9 cellular contexts compared by ENCODE assay signal in genomic region chr1:246773213-246773641, GRCh38. TPM values are rescaled to one million over a fixed set of nuclear protein-coding genes. Genes with fewer than 3 reads are reported as not detected.
A peak's percentile ranks its signal among the peaks of the same experiment; 100 is the strongest.
DNase-seq lines count a peak whose midpoint lies in the region; ATAC-seq and TF ChIP-seq lines count a peak whose summit lies in the region.
"Had no signal": no experiment of that assay in that cellular context is flagged by ENCODE, and none has a peak within 500 bp of the region (broad histone marks: within the 10 kb centered on the region; RNA-seq: fewer than 3 reads in every experiment).

No MANE protein-coding gene starts in this region.

- H3K4me1 Mint-ChIP-seq in activated T-cell treated with anti-CD3 and anti-CD28 coated beads, Interleukin-2, amount 50 U/mL, for 72 hours (ENCODE audit: low read depth) = no peaks in the 10 kb centered on the region
- H3K4me1 Mint-ChIP-seq in activated T-cell treated with anti-CD3 and anti-CD28 coated beads, Interleukin-2, amount 50 U/mL, for 4 hours (ENCODE audit: low read depth) = peaks cover 5% of the 10 kb centered on the region
- H3K4me1 Mint-ChIP-seq in activated T-helper 2 cell treated with anti-CD3 and anti-CD28 coated beads, Interferon-gamma antibody, Interleukin-2, Interleukin-4, amounts not matched to agents 10 μg/mL and 5 μg/mL and 100 μg/mL, durations not matched to agents 14 hours and 24 hours and 36 hours (ENCODE audit: low read depth) = peaks cover 5% of the 10 kb centered on the region

- in situ Hi-C loops in KBM-7 (cut with MboI; ENCODE audit: low pct_unique_long_range_greater_than_20kb, low sequenced_read_pairs) = no loop called here

- H3K27ac ChIP-seq in ascending aorta = no peak overlapping the region

- peak overlapping the region; percentile 22 for H3K27ac Mint-ChIP-seq in activated T-cell treated with anti-CD3 and anti-CD28 coated beads, Interleukin-2, amount 50 U/mL, for 72 hours
- H3K27ac Mint-ChIP-seq in activated T-helper 2 cell treated with anti-CD3 and anti-CD28 coated beads, Interferon-gamma antibody, Interleukin-2, Interleukin-4, amounts not matched to agents 10 μg/mL and 5 μg/mL and 100 μg/mL, durations not matched to agents 14 hours and 24 hours and 36 hours = no peak overlapping the region

- peaks cover 14 to 40% of the 10 kb centered on the region in 2 donors for H3K36me3 ChIP-seq in ascending aorta

- no peak overlapping the region for H3K4me3 ChIP-seq in ascending aorta

- H3K4me1 ChIP-seq in ascending aorta = no peaks in the 10 kb centered on the region

- H3K4me3 Mint-ChIP-seq in activated T-cell treated with anti-CD3 and anti-CD28 coated beads, Interleukin-2, amount 50 U/mL, for 72 hours = no peak overlapping the region
- H3K4me3 Mint-ChIP-seq in activated T-cell treated with anti-CD3 and anti-CD28 coated beads, Interleukin-2, amount 50 U/mL, for 4 hours = no peak overlapping the region
- no peak overlapping the region for H3K4me3 Mint-ChIP-seq in activated T-helper 2 cell treated with anti-CD3 and anti-CD28 coated beads, Interferon-gamma antibody, Interleukin-2, Interleukin-4, amounts not matched to agents 10 μg/mL and 5 μg/mL and 100 μg/mL, durations not matched to agents 14 hours and 24 hours and 36 hours (ENCODE audit: low read depth)

- no peak for TF ChIP-seq CTCF in ascending aorta (IDR thresholded peaks at IDR 0.05)

- intact Hi-C loops in activated T-helper 2 cell treated with anti-CD3 and anti-CD28 coated beads, Interferon-gamma antibody, Interleukin-2, Interleukin-4, amounts not matched to agents 10 μg/mL and 5 μg/mL and 100 μg/mL, durations not matched to agents 14 hours and 24 hours and 36 hours (cut with micrococcal nuclease) = no loop called here
- intact Hi-C loops in ascending aorta (cut with DNase I) = no loop called here

- peaks cover 6% of the 10 kb centered on the region in 2 donors for H3K36me3 Mint-ChIP-seq in activated T-cell treated with anti-CD3 and anti-CD28 coated beads, Interleukin-2, amount 50 U/mL, for 72 hours (ENCODE audit: insufficient read depth in 2 of 2)
- peaks cover 8% of the 10 kb centered on the region for H3K36me3 Mint-ChIP-seq in activated T-cell treated with anti-CD3 and anti-CD28 coated beads, Interleukin-2, amount 50 U/mL, for 4 hours (ENCODE audit: insufficient read depth)
- H3K36me3 Mint-ChIP-seq in activated T-helper 2 cell treated with anti-CD3 and anti-CD28 coated beads, Interferon-gamma antibody, Interleukin-2, Interleukin-4, amounts not matched to agents 10 μg/mL and 5 μg/mL and 100 μg/mL, durations not matched to agents 14 hours and 24 hours and 36 hours (ENCODE audit: low read depth) = peaks cover 14% of the 10 kb centered on the region

- no peaks in the 10 kb centered on the region for H3K27me3 Mint-ChIP-seq in activated T-cell treated with anti-CD3 and anti-CD28 coated beads, Interleukin-2, amount 50 U/mL, for 72 hours (ENCODE audit: low read depth)
- no peaks in the 10 kb centered on the region for H3K27me3 Mint-ChIP-seq in activated T-cell treated with anti-CD3 and anti-CD28 coated beads, Interleukin-2, amount 50 U/mL, for 4 hours (ENCODE audit: low read depth)
- no peaks in the 10 kb centered on the region for H3K27me3 Mint-ChIP-seq in activated T-helper 2 cell treated with anti-CD3 and anti-CD28 coated beads, Interferon-gamma antibody, Interleukin-2, Interleukin-4, amounts not matched to agents 10 μg/mL and 5 μg/mL and 100 μg/mL, durations not matched to agents 14 hours and 24 hours and 36 hours (ENCODE audit: low read depth)

- DNase-seq in activated T-cell treated with anti-CD3 and anti-CD28 coated beads, Interleukin-2, amount 50 U/mL, for 72 hours = no peak
- no peak for DNase-seq in activated T-cell treated with anti-CD3 and anti-CD28 coated beads, Interleukin-2, amount 50 U/mL, for 4 hours
- no peak for DNase-seq in activated T-helper 2 cell treated with anti-CD3 and anti-CD28 coated beads, Interferon-gamma antibody, Interleukin-2, Interleukin-4, amounts not matched to agents 10 μg/mL and 5 μg/mL and 100 μg/mL, durations not matched to agents 14 hours and 24 hours and 36 hours (ENCODE audit: low spot score)
- DNase-seq in KBM-7 (no peak), globus pallidus (ENCODE audit: low spot score) (no peak), ascending aorta (ENCODE audit: low spot score in 2 of 2) (no peak)
- DNase-seq: activated CD4-positive, CD25-positive, alpha-beta regulatory T cell treated with anti-CD3 and anti-CD28 coated beads, Interleukin-2, amount 50 U/mL, for 72 hours had no signal

- H3K27me3 ChIP-seq in ascending aorta = no peaks in the 10 kb centered on the region

- H3K9me3 ChIP-seq in ascending aorta = no peaks in the 10 kb centered on the region

- peak in 1 of 2 donors; percentile 58 for ATAC-seq in activated T-cell treated with anti-CD3 and anti-CD28 coated beads, Interleukin-2, amount 50 U/mL, for 72 hours (replicated peaks in 1 of 2)
- ATAC-seq in activated T-cell treated with anti-CD3 and anti-CD28 coated beads, Interleukin-2, amount 50 U/mL, for 4 hours = no peak
- peak; percentile 99 for ATAC-seq in HG02678 (IDR thresholded peaks at IDR 0.05; ENCODE audit: unreplicated experiment)
- ATAC-seq in HG03521 (IDR thresholded peaks at IDR 0.05; ENCODE audit: unreplicated experiment) = peak; percentile 100

- H3K9me3 Mint-ChIP-seq in activated T-cell treated with anti-CD3 and anti-CD28 coated beads, Interleukin-2, amount 50 U/mL, for 72 hours = no peaks in the 10 kb centered on the region
- H3K9me3 Mint-ChIP-seq in activated T-cell treated with anti-CD3 and anti-CD28 coated beads, Interleukin-2, amount 50 U/mL, for 4 hours = no peaks in the 10 kb centered on the region
- H3K9me3 Mint-ChIP-seq in activated T-helper 2 cell treated with anti-CD3 and anti-CD28 coated beads, Interferon-gamma antibody, Interleukin-2, Interleukin-4, amounts not matched to agents 10 μg/mL and 5 μg/mL and 100 μg/mL, durations not matched to agents 14 hours and 24 hours and 36 hours = no peaks in the 10 kb centered on the region

RNA-seq across cellular contexts. Expression of gene SCCPDH, which starts 49.0 kb away (rescaled TPM):
- total RNA-seq in activated T-cell treated with anti-CD3 and anti-CD28 coated beads, Interleukin-2, amount 50 U/mL, for 72 hours = 10 to 100 TPM; 20.7 to 23.7 TPM
- total RNA-seq in activated T-cell treated with anti-CD3 and anti-CD28 coated beads, Interleukin-2, amount 50 U/mL, for 4 hours = 10 to 100 TPM; 17.6 to 27.0 (median 17.7) TPM
- total RNA-seq in activated T-helper 2 cell treated with anti-CD3 and anti-CD28 coated beads, Interferon-gamma antibody, Interleukin-2, Interleukin-4, amounts not matched to agents 10 μg/mL and 5 μg/mL and 100 μg/mL, durations not matched to agents 14 hours and 24 hours and 36 hours = 34.1 and 34.3 TPM in 2 replicates
- 8.6 TPM for total RNA-seq in ascending aorta

Comparison
In these comparisons a context has a peak if more than half of its experiments do, and no peak if none do; other contexts are left out.
1. ATAC-seq: peak in HG02678 (single experiment) and HG03521 (single experiment); none in activated T-cell treated with anti-CD3 and anti-CD28 coated beads, Interleukin-2, amount 50 U/mL, for 4 hours (0 of 2).